Comparison of ENCODE assay signal across 8 cellular contexts in the genomic region with DNA sequence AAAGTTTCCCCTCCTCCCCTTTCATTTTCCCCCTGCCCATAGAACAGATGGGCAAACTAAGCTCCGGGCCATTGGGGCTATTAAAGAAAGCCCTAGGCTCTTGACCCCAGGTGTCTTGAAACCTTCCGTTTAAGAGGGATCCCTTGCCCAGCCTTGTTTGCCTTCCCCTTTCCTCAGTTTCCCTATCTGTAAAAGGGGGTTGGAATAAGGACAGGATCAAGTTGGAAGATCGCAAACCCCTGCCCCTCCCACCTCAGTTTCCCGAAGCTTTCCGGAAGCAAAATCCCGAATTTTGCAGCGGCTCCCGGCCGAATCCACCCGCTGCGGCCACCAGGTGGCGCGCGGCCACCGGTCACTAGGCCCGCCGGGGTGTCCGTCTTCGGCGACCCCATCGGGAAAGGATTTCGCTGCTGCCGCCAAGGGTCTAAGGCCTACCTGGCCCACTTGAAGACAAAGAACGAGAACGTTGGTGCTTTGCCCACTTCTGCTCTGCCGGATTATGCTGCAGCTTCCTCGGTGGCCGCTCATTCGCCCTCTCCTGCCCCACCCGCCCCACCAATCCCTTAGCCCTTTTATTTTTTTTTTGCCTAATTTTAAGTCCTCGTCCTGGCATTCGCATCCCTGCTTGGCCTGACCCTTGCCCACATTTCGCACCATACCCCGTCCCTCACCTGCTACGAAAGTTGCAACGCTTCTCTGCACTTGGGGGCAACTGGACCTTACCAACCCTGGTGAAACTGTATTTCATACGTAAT. TPM values are rescaled to one million over a fixed set of nuclear protein-coding genes. Genes with fewer than 3 reads are reported as not detected.
DNase-seq lines count a peak whose midpoint lies in the region; ATAC-seq and FAIRE-seq lines count a peak whose summit lies in the region.

No MANE protein-coding gene starts in this region.

- FAIRE-seq in RCC 7860 (lab: Jason Lieb, UNC): no peak

- peaks cover 31% of the 10 kb centered on the region for H3K4me1 ChIP-seq in CD8-positive, alpha-beta memory T cell (ENCODE audit: insufficient read depth, low read length)
- H3K4me1 ChIP-seq in right cardiac atrium (ENCODE audit: control insufficient read depth, insufficient read depth, low read length): peaks cover 4% of the 10 kb centered on the region

- H3K9me3 ChIP-seq in CD8-positive, alpha-beta memory T cell (ENCODE audit: low read length): no peaks in the 10 kb centered on the region
- no peaks in the 10 kb centered on the region for H3K9me3 ChIP-seq in right cardiac atrium (ENCODE audit: control insufficient read depth, low read length)

- H3K36me3 Mint-ChIP-seq in CD8-positive, alpha-beta memory T cell: peaks cover 0 to 2% (median 0%) of the 10 kb centered on the region in 3 donors

- H3K27me3 ChIP-seq in CD8-positive, alpha-beta memory T cell (ENCODE audit: insufficient read depth, low read length, poor library complexity, severe bottlenecking): peaks cover 60% of the 10 kb centered on the region
- peaks cover under 1% of the 10 kb centered on the region for H3K27me3 ChIP-seq in right cardiac atrium (ENCODE audit: control insufficient read depth, insufficient read depth)

- peak overlapping the region; percentile 83 to 96 (median 89) for H3K4me3 Mint-ChIP-seq in CD8-positive, alpha-beta memory T cell

- H3K27ac Mint-ChIP-seq in CD8-positive, alpha-beta memory T cell: peak overlapping the region in 7 of 8 donors; percentile 56 to 96 (median 70)

- intact Hi-C loops in right cardiac atrium (cut with DNase I): loop anchor here in 2 of 4 donors (1.0 to 5.0 kb wide), 2 partner anchors 82 to 605 kb away; no protein-coding TSS in a partner anchor
- intact Hi-C loops in posterior cingulate gyrus (cut with DNase I): loop anchor here (1.0 to 10.0 kb wide), 3 partner anchors 81 to 373 kb away; a partner anchor contains a TSS

- H3K4me1 Mint-ChIP-seq in CD8-positive, alpha-beta memory T cell: peaks cover 34 to 55% (median 45%) of the 10 kb centered on the region in 3 donors

- peak overlapping the region; percentile 83 for H3K4me3 ChIP-seq in CD8-positive, alpha-beta memory T cell (ENCODE audit: low read length)
- peak overlapping the region; percentile 60 for H3K4me3 ChIP-seq in right cardiac atrium (ENCODE audit: low read length)

- ATAC-seq in right cardiac atrium (peak; percentile 38 to 48), GM18867 (IDR thresholded peaks at IDR 0.05; ENCODE audit: unreplicated experiment) (no peak), GM19463 (IDR thresholded peaks at IDR 0.05; ENCODE audit: unreplicated experiment) (no peak)

- POLR2A ChIA-PET in CD8-positive, alpha-beta memory T cell (lab: Charles Lee): interaction anchor here (0.6 to 2.8 kb wide), 3 partner anchors 89 to 170 kb away, joined by 3 to 17 read pairs (median 3); a partner anchor contains a TSS

- DNase-seq in CD8-positive, alpha-beta memory T cell: peak in 4 of 5 donors; percentile 26 to 61 (median 26)
- peak; percentile 79 for DNase-seq in HK-2 (ENCODE audit: unreplicated experiment)
- peak; percentile 52 for DNase-seq in RCC 7860 (ENCODE audit: low spot score)
- DNase-seq in astrocyte of the hippocampus (ENCODE audit: low read depth, low spot score): peak; percentile 90
- peak; percentile 74 to 90 (median 88) for DNase-seq in right cardiac atrium
- DNase-seq in posterior cingulate gyrus: peak; percentile 57 to 95 (median 69)

- WGBS in right cardiac atrium: 20% methylated on average over 37 of the region's 37 CpGs

- H3K36me3 ChIP-seq in CD8-positive, alpha-beta memory T cell (ENCODE audit: insufficient read depth, low read length): no peaks in the 10 kb centered on the region

- H3K27me3 Mint-ChIP-seq in CD8-positive, alpha-beta memory T cell: peaks cover 52 to 74% of the 10 kb centered on the region in 2 donors

- CTCF ChIA-PET in CD8-positive, alpha-beta memory T cell (lab: Charles Lee): interaction anchor here (1.0 to 8.1 kb wide), 16 partner anchors 9 to 609 kb away, joined by 3 to 121 read pairs (median 3); a partner anchor contains a TSS

- peak overlapping the region; percentile 58 for H3K27ac ChIP-seq in CD8-positive, alpha-beta memory T cell (ENCODE audit: low read depth, low read length)
- peak overlapping the region; percentile 4 for H3K27ac ChIP-seq in right cardiac atrium (ENCODE audit: low read length)

- peaks cover 0 to 4% (median 0%) of the 10 kb centered on the region in 5 donors for H3K9me3 Mint-ChIP-seq in CD8-positive, alpha-beta memory T cell

RNA-seq across cellular contexts. Expression of a gene that starts 0.9 kb away (rescaled TPM):
- total RNA-seq in CD8-positive, alpha-beta memory T cell: 1 to 10 TPM; 2.4 to 3.0 TPM
- polyA plus RNA-seq in CD8-positive, alpha-beta memory T cell: not detected
- 1 to 10 TPM in 1 of 4 donors, under 1 TPM in 3; 0.85 to 1.9 (median 0.93) TPM for total RNA-seq in right cardiac atrium
- polyA plus RNA-seq in right cardiac atrium: 0.57 TPM

RNA-seq across cellular contexts. Expression of a gene that starts 4.9 kb away (rescaled TPM):
- not detected for total RNA-seq in CD8-positive, alpha-beta memory T cell
- polyA plus RNA-seq in CD8-positive, alpha-beta memory T cell: not detected
- total RNA-seq in right cardiac atrium: 10 to 100 TPM; 27.4 to 34.4 (median 30.8) TPM
- polyA plus RNA-seq in right cardiac atrium: 15.1 TPM

Comparison
In these comparisons a context has a peak if more than half of its experiments do, and no peak if none do; other contexts are left out.
1. DNase-seq: peak in every context shown above with its lines; median percentile 90 in astrocyte of the hippocampus; 88 in right cardiac atrium; 79 in HK-2; 69 in posterior cingulate gyrus; 52 in RCC 7860; 26 in CD8-positive, alpha-beta memory T cell.
2. ATAC-seq: peak in right cardiac atrium (2 of 2); none in GM18867 (single experiment) and GM19463 (single experiment).
3. RNA of a gene that starts 4.9 kb away (total RNA-seq): 27.4 to 34.4 TPM in right cardiac atrium; not detected in CD8-positive, alpha-beta memory T cell; every median in the first group is over 10 times any median in the second.